10 cellular contexts compared by ENCODE assay signal in the genomic region with DNA sequence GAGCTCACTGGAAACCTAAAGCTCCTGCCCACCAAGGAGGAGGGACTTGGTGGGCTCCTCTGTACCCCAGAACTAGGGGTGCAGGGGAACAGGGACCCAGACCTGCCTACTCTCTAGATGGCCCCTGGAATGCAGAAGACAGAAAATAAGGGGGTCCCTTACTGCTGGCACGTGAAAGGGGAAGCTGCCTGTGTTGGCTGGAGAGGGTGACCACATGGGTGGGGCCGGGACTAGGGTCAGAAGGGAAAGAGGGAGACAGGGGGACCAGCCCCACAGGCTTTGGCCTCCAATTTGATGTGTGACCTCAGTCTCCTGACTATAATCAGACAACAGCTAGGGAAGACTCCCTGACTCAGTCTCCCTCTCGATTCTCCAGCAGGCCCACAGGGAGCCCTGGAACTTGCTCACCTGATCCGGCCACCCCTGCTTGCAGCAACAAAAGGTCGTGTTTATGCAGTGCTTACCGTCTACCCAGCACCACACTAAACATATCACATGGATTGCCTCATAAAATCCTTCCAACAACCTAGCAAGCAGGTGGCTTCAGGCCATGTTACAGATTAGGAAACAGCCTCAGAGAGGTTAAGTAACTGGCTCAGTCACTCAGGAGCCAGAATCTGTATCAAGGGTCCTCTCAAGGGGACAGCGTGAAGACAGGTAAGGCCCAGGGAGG. TPM values are rescaled to one million over a fixed set of nuclear protein-coding genes. Genes with fewer than 3 reads are reported as not detected.
DNase-seq lines count a peak whose midpoint lies in the region; ATAC-seq and TF ChIP-seq lines count a peak whose summit lies in the region.
"Had no signal": no experiment of that assay in that cellular context is flagged by ENCODE, and none has a peak within 500 bp of the region (broad histone marks: within the 10 kb centered on the region; RNA-seq: fewer than 3 reads in every experiment).

No MANE protein-coding gene starts in this region.

- DNase-seq in PC-3, result no peak
- DNase-seq in glutamatergic neuron, result no peak
- no peak for DNase-seq in stimulated activated CD4-positive, alpha-beta T cell treated with anti-CD3 and anti-CD28 coated beads, Interleukin-4, amount 100 ng/mL, for 4 hours
- no peak for DNase-seq in RPMI8226
- DNase-seq in GM19238 (ENCODE audit: insufficient read length, low spot score), result no peak
- DNase-seq: activated CD4-positive, alpha-beta T cell treated with anti-CD3 and anti-CD28 coated beads for 4 hours; stimulated activated naive CD4-positive, alpha-beta T cell had no signal

- peak overlapping the region; percentile 25 for H3K4me3 Mint-ChIP-seq in glutamatergic neuron (ENCODE audit: unreplicated experiment)

- H3K9ac ChIP-seq in HUES48 (ENCODE audit: low read depth, low read length) (no peak overlapping the region), PC-3 (ENCODE audit: low read length) (no peak overlapping the region), rectal smooth muscle tissue (ENCODE audit: low read length) (no peak overlapping the region)

- H3K27me3 ChIP-seq in HUES48 (ENCODE audit: control insufficient read depth, insufficient read depth, low read length) (no peaks in the 10 kb centered on the region), PC-3 (ENCODE audit: low read length) (no peaks in the 10 kb centered on the region), rectal smooth muscle tissue (ENCODE audit: control insufficient read depth, insufficient read depth, low read length) (no peaks in the 10 kb centered on the region)

- no peak overlapping the region for H2AFZ ChIP-seq in PC-3 (ENCODE audit: low read length)

- H3K4me1 Mint-ChIP-seq in glutamatergic neuron (ENCODE audit: low read depth, unreplicated experiment), result peaks cover 30% of the 10 kb centered on the region

- H3K4me3 ChIP-seq in HUES48 (ENCODE audit: low read depth, low read length) (no peak overlapping the region), PC-3 (ENCODE audit: low read length) (no peak overlapping the region), rectal smooth muscle tissue (ENCODE audit: low read length) (peak overlapping the region; percentile 19)

- no peak for TF ChIP-seq CTCF in PC-3 (conservative IDR thresholded peaks at IDR 0.05; ENCODE audit: low read depth, low read length)
- no peak for TF ChIP-seq CTCF in glutamatergic neuron (IDR thresholded peaks at IDR 0.05; ENCODE audit: partially characterized antibody, unreplicated experiment)

- peaks cover 57% of the 10 kb centered on the region for H3K79me2 ChIP-seq in PC-3 (ENCODE audit: low read length)

- no TSS peak for BruUV-seq in PC-3 (replicated peaks; lab: Mats Ljungman, UMichigan)

- peak overlapping the region; percentile 28; the same call in 1 of the 2 replicates for H3K4me2 ChIP-seq in PC-3 (ENCODE audit: low read length)

- H3K9me3 ChIP-seq in HUES48 (ENCODE audit: control insufficient read depth, insufficient read depth, low read length), result no peaks in the 10 kb centered on the region
- H3K9me3 ChIP-seq in PC-3 (ENCODE audit: low read length), result no peaks in the 10 kb centered on the region

- peaks cover 15% of the 10 kb centered on the region for H3K27me3 Mint-ChIP-seq in glutamatergic neuron (ENCODE audit: unreplicated experiment)

- CTCF ChIA-PET in PC-3 (lab: Charles Lee), result no interaction called here

- H3K27ac ChIP-seq in HUES48 (ENCODE audit: low read depth, low read length) (peak overlapping the region; percentile 75), PC-3 (ENCODE audit: low read length) (0 out of 2 replicates have a peak overlapping the region, but pooled peaks have one; percentile 7), rectal smooth muscle tissue (ENCODE audit: low read depth, low read length) (no peak overlapping the region)

- H4K20me1 ChIP-seq in PC-3 (ENCODE audit: low read length), result no peaks in the 10 kb centered on the region

- peaks cover 11% of the 10 kb centered on the region for H3K9me3 Mint-ChIP-seq in glutamatergic neuron (ENCODE audit: unreplicated experiment)

- no peak; the same call in 1 of the 2 replicates for ATAC-seq in PC-3
- ATAC-seq in SK-N-SH treated with all-trans-retinoic acid at 6 μM for 48 hours, result no peak

- H3K36me3 ChIP-seq in HUES48 (ENCODE audit: control insufficient read depth, insufficient read depth, low read length) (no peaks in the 10 kb centered on the region), PC-3 (ENCODE audit: low read depth, low read length) (0 out of 2 replicates have a peak, but pooled peaks cover 3% of the 10 kb centered on the region), rectal smooth muscle tissue (ENCODE audit: control insufficient read depth, insufficient read depth, low read length) (no peaks in the 10 kb centered on the region)

- POLR2A ChIA-PET in PC-3 (lab: Charles Lee; ENCODE audit: unreplicated experiment), result no interaction called here

- intact Hi-C loops in PC-3 (cut with micrococcal nuclease), result no loop called here

- no peak overlapping the region for H3K27ac Mint-ChIP-seq in glutamatergic neuron (ENCODE audit: unreplicated experiment)

- peaks cover 5% of the 10 kb centered on the region for H3K36me3 Mint-ChIP-seq in glutamatergic neuron (ENCODE audit: unreplicated experiment)

- H3K9me2 ChIP-seq in PC-3 (replicated peaks; ENCODE audit: low read length), result no peaks in the 10 kb centered on the region

- H3F3A ChIP-seq in PC-3 (ENCODE audit: low read length, unreplicated experiment), result no peaks in the 10 kb centered on the region

- peaks cover 24% of the 10 kb centered on the region for H3K4me1 ChIP-seq in HUES48 (ENCODE audit: control insufficient read depth, insufficient read depth, low read length)
- H3K4me1 ChIP-seq in PC-3 (ENCODE audit: insufficient read depth, low read length), result peaks cover 42% of the 10 kb centered on the region
- H3K4me1 ChIP-seq in rectal smooth muscle tissue (ENCODE audit: control insufficient read depth, insufficient read depth, low read length), result no peaks in the 10 kb centered on the region

TF ChIP-seq in SK-N-SH treated with all-trans-retinoic acid at 6 μM for 48 hours, 23 proteins besides CTCF, POLR2A, EP300 and RAD21:
- TF ChIP-seq ZFP3 (CRISPR knock-in tag; IDR thresholded peaks at IDR 0.05), result no peak
- no peak for TF ChIP-seq CSRNP3 (CRISPR knock-in tag; IDR thresholded peaks at IDR 0.05)
- TF ChIP-seq, protein P1, sequence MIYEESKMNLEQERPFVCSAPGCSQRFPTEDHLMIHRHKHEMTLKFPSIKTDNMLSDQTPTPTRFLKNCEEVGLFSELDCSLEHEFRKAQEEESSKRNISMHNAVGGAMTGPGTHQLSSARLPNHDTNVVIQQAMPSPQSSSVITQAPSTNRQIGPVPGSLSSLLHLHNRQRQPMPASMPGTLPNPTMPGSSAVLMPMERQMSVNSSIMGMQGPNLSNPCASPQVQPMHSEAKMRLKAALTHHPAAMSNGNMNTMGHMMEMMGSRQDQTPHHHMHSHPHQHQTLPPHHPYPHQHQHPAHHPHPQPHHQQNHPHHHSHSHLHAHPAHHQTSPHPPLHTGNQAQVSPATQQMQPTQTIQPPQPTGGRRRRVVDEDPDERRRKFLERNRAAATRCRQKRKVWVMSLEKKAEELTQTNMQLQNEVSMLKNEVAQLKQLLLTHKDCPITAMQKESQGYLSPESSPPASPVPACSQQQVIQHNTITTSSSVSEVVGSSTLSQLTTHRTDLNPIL (CRISPR knock-in tag; IDR thresholded peaks at IDR 0.05; ENCODE audit: low read depth), result no peak
- no peak for TF ChIP-seq ZNF70 (CRISPR knock-in tag; IDR thresholded peaks at IDR 0.05)
- no peak for TF ChIP-seq BACH2 (CRISPR knock-in tag; IDR thresholded peaks at IDR 0.05; ENCODE audit: borderline replicate concordance)
- TF ChIP-seq RARB (CRISPR knock-in tag; IDR thresholded peaks at IDR 0.05), result no peak
- no peak for TF ChIP-seq TSHZ2 (CRISPR knock-in tag; IDR thresholded peaks at IDR 0.05)

RNA-seq across cellular contexts. Expression of gene ARAP1, which starts 10.2 kb away (rescaled TPM):
- total RNA-seq in PC-3 (2014; rRNA removed) (86.2 and 124 TPM in 2 replicates), glutamatergic neuron (ENCODE audit: unreplicated experiment) (20.5 TPM)

RNA-seq across cellular contexts. Expression of gene STARD10, which starts 51.9 kb away (rescaled TPM):
- total RNA-seq in PC-3 (2014; rRNA removed), result 284 and 362 TPM in 2 replicates
- total RNA-seq in glutamatergic neuron (ENCODE audit: unreplicated experiment), result 13.5 TPM

Comparison
In these comparisons a context has a peak if more than half of its experiments do, and no peak if none do; other contexts are left out.
1. RNA of gene STARD10, which starts 51.9 kb away (total RNA-seq): 284 to 362 TPM in PC-3; 13.5 TPM in glutamatergic neuron (single experiment); every median in the first group is over 10 times any median in the second.